ENCODE assay signal across 8 cellular contexts in genomic region chr15:31338879-31339557, GRCh38. TPM values are rescaled to one million over a fixed set of nuclear protein-coding genes. Genes with fewer than 3 reads are reported as not detected.
A peak's percentile ranks its signal among the peaks of the same experiment; 100 is the strongest.
DNase-seq lines count a peak whose midpoint lies in the region; ATAC-seq, FAIRE-seq and TF ChIP-seq lines count a peak whose summit lies in the region.

No MANE protein-coding gene starts in this region.

- no peak overlapping the region for H3K4me3 ChIP-seq in endothelial cell of umbilical vein (replicated peaks in 1 of 3; ENCODE audit: insufficient read depth in 1 of 3, low read depth in 1 of 3, low read length in 3 of 3)

- H3K4me2 ChIP-seq in endothelial cell of umbilical vein (ENCODE audit: insufficient read depth, low read length) = no peak overlapping the region

- no peak overlapping the region for H2AFZ ChIP-seq in endothelial cell of umbilical vein (ENCODE audit: low read depth, low read length)

- H3K4me3 Mint-ChIP-seq in CD14-positive monocyte = peak overlapping the region; percentile 43 to 62
- peak overlapping the region; percentile 52 for H3K4me3 Mint-ChIP-seq in natural killer cell treated with Interleukin-12 subunit alpha and Interleukin-12 subunit beta and Interleukin-15 and Interleukin-18, amount 100 ng/mL, for 72 hours

- peaks cover 0 to 2% (median 0%) of the 10 kb centered on the region in 3 donors for H3K27me3 Mint-ChIP-seq in CD14-positive monocyte (ENCODE audit: low read depth in 3 of 3)
- H3K27me3 Mint-ChIP-seq in natural killer cell treated with Interleukin-12 subunit alpha and Interleukin-12 subunit beta and Interleukin-15 and Interleukin-18, amount 100 ng/mL, for 72 hours = no peaks in the 10 kb centered on the region

- H3K9ac ChIP-seq in endothelial cell of umbilical vein (replicated peaks; ENCODE audit: extremely low read depth, insufficient read depth, low read length) = no peak overlapping the region

- no peaks in the 10 kb centered on the region for H4K20me1 ChIP-seq in endothelial cell of umbilical vein (replicated peaks; ENCODE audit: control insufficient read depth, extremely low read depth, insufficient read depth, low read length)

- TF ChIP-seq CTCF in CD14-positive monocyte (IDR thresholded peaks at IDR 0.05) (no peak), endothelial cell of umbilical vein (IDR thresholded peaks at IDR 0.05; ENCODE audit: extremely low read depth in 1 of 2, insufficient read depth in 1 of 2, low read depth in 1 of 2, low read length in 2 of 2) (no peak)

- no TSS peak for BruUV-seq in endothelial cell of umbilical vein (replicated peaks; lab: Mats Ljungman, UMichigan)

- peaks cover 11 to 62% of the 10 kb centered on the region in 2 donors for H3K36me3 Mint-ChIP-seq in CD14-positive monocyte
- no peaks in the 10 kb centered on the region for H3K36me3 Mint-ChIP-seq in natural killer cell treated with Interleukin-12 subunit alpha and Interleukin-12 subunit beta and Interleukin-15 and Interleukin-18, amount 100 ng/mL, for 72 hours

- CTCF ChIA-PET in endothelial cell of umbilical vein (lab: Charles Lee) = interaction anchor here (1.2 to 1.4 kb wide), 2 partner anchors 74 to 149 kb away, joined by 3 to 5 read pairs; no protein-coding TSS in a partner anchor

- no peaks in the 10 kb centered on the region for H3K36me3 ChIP-seq in endothelial cell of umbilical vein (ENCODE audit: control insufficient read depth in 2 of 2, extremely low read depth in 1 of 2, insufficient read depth in 2 of 2, low read length in 2 of 2)

- DNase-seq in CD14-positive monocyte (ENCODE audit: low spot score) (no peak), GM19239 (ENCODE audit: insufficient read length, low spot score) (peak; percentile 38), T1000 (lab: John Stamatoyannopoulos, UW) (peak; percentile 77), endothelial cell of umbilical vein (ENCODE audit: low read depth, low spot score) (peak; percentile 38), HuH-7.5 (ENCODE audit: low spot score) (no peak), midbrain (lab: John Stamatoyannopoulos, UW) (no peak)
- peak; percentile 87 for DNase-seq in natural killer cell treated with Interleukin-12 subunit alpha and Interleukin-12 subunit beta and Interleukin-15 and Interleukin-18, amount 100 ng/mL, for 72 hours (ENCODE audit: low spot score)

- peaks cover 21% of the 10 kb centered on the region for H3K4me1 ChIP-seq in endothelial cell of umbilical vein (ENCODE audit: control insufficient read depth, extremely low read depth, insufficient read depth, low read length)

- intact Hi-C loops in CD14-positive monocyte (cut with micrococcal nuclease) = no loop called here
- intact Hi-C loops in endothelial cell of umbilical vein (cut with micrococcal nuclease) = no loop called here

- H3K9me3 ChIP-seq in endothelial cell of umbilical vein (replicated peaks; ENCODE audit: control insufficient read depth, insufficient read depth, low read length) = no peaks in the 10 kb centered on the region

- dilution Hi-C loops in endothelial cell of umbilical vein (cut with MboI; ENCODE audit: extremely low pct_ligation_motif_present, low sequenced_read_pairs) = no loop called here

- no peaks in the 10 kb centered on the region for H3K9me3 Mint-ChIP-seq in CD14-positive monocyte
- H3K9me3 Mint-ChIP-seq in natural killer cell treated with Interleukin-12 subunit alpha and Interleukin-12 subunit beta and Interleukin-15 and Interleukin-18, amount 100 ng/mL, for 72 hours = no peaks in the 10 kb centered on the region

- ATAC-seq in HG03521 (IDR thresholded peaks at IDR 0.05; ENCODE audit: unreplicated experiment) = peak; percentile 42
- peak; percentile 79 to 87 for ATAC-seq in natural killer cell treated with Interleukin-12 subunit alpha and Interleukin-12 subunit beta and Interleukin-15 and Interleukin-18, amount 100 ng/mL, for 72 hours

- H3K27me3 ChIP-seq in endothelial cell of umbilical vein (ENCODE audit: control insufficient read depth in 2 of 2, insufficient read depth in 2 of 2, low read length in 2 of 2) = no peaks in the 10 kb centered on the region

- H3K79me2 ChIP-seq in endothelial cell of umbilical vein (ENCODE audit: control insufficient read depth, insufficient read depth, low read length) = peaks cover 25% of the 10 kb centered on the region

- POLR2A ChIA-PET in endothelial cell of umbilical vein (lab: Charles Lee) = no interaction called here

- no peak overlapping the region for H3K27ac ChIP-seq in endothelial cell of umbilical vein (ENCODE audit: insufficient read depth, low read depth, low read length)

- no peaks in the 10 kb centered on the region for H3K9me1 ChIP-seq in endothelial cell of umbilical vein (replicated peaks; ENCODE audit: control insufficient read depth, extremely low read depth, insufficient read depth, low read length)

- no peak for FAIRE-seq in GM19239 (lab: Jason Lieb, UNC)
- FAIRE-seq in endothelial cell of umbilical vein (lab: Jason Lieb, UNC) = no peak

- H3K4me1 Mint-ChIP-seq in CD14-positive monocyte = peaks cover 99% of the 10 kb centered on the region
- peaks cover 79 to 82% of the 10 kb centered on the region in 2 donors for H3K4me1 Mint-ChIP-seq in natural killer cell treated with Interleukin-12 subunit alpha and Interleukin-12 subunit beta and Interleukin-15 and Interleukin-18, amount 100 ng/mL, for 72 hours (ENCODE audit: low read depth in 2 of 2)

- no peak for TF ChIP-seq POLR2A in endothelial cell of umbilical vein (IDR thresholded peaks at IDR 0.05; ENCODE audit: low read depth, low read length)

- H3K27ac Mint-ChIP-seq in CD14-positive monocyte = peak overlapping the region; percentile 61 to 90 (median 83)
- H3K27ac Mint-ChIP-seq in natural killer cell treated with Interleukin-12 subunit alpha and Interleukin-12 subunit beta and Interleukin-15 and Interleukin-18, amount 100 ng/mL, for 72 hours = peak overlapping the region; percentile 98 to 99

TF ChIP-seq in endothelial cell of umbilical vein, 7 proteins besides CTCF, POLR2A, EP300 and RAD21:
- no peak for TF ChIP-seq MYC (IDR thresholded peaks at IDR 0.05; ENCODE audit: low read depth, low read length)
- no peak for TF ChIP-seq MAX (IDR thresholded peaks at IDR 0.05; ENCODE audit: insufficient read depth, insufficient read length)
- no peak for TF ChIP-seq GATA2 (IDR thresholded peaks at IDR 0.05; ENCODE audit: insufficient read depth, insufficient read length, low read depth, low read length)
- no peak for TF ChIP-seq JUN (IDR thresholded peaks at IDR 0.05; ENCODE audit: borderline replicate concordance, insufficient read depth, insufficient read length, low read depth)
- no peak for TF ChIP-seq POLR2AphosphoS5 (IDR thresholded peaks at IDR 0.05; ENCODE audit: insufficient read depth, low read depth, low read length)
- TF ChIP-seq EZH2 (IDR thresholded peaks at IDR 0.05; ENCODE audit: borderline replicate concordance, low read depth, low read length, severe bottlenecking) = no peak
TF ChIP-seq in endothelial cell of umbilical vein: peak in this region for 0.

RNA-seq across cellular contexts. Expression of gene KLF13, which starts 12.4 kb away (rescaled TPM):
- 10 to 100 TPM; 22.5 to 28.0 TPM for polyA plus RNA-seq in CD14-positive monocyte
- total RNA-seq in endothelial cell of umbilical vein = 30.1 and 31.9 TPM in 2 replicates
- polyA plus RNA-seq in endothelial cell of umbilical vein = 10.1 TPM in 2 replicates
- 12.0 and 12.9 TPM in 2 replicates for polyA plus RNA-seq in endothelial cell of umbilical vein (2011; cell fraction: cytosol; rRNA removed)
- polyA plus RNA-seq in endothelial cell of umbilical vein (2011; cell fraction: nucleus; rRNA removed) = 9.5 and 9.7 TPM in 2 replicates
- polyA plus RNA-seq in endothelial cell of umbilical vein (2012) = 22.6 and 23.3 TPM in 2 replicates
- polyA minus RNA-seq in endothelial cell of umbilical vein = 16.2 and 16.8 TPM in 2 replicates
- 34.2 TPM for polyA minus RNA-seq in endothelial cell of umbilical vein (2011; cell fraction: cytosol; rRNA and poly(A)+ RNA removed)
- 4.9 and 5.0 TPM in 2 replicates for polyA minus RNA-seq in endothelial cell of umbilical vein (2011; cell fraction: nucleus; rRNA and poly(A)+ RNA removed)
- 100 to 1,000 TPM in 1 of 2 donors, 10 to 100 TPM in 1; 95.1 to 153 TPM for total RNA-seq in natural killer cell treated with Interleukin-12 subunit alpha and Interleukin-12 subunit beta and Interleukin-15 and Interleukin-18, amount 100 ng/mL, for 72 hours

Comparison
In these comparisons a context has a peak if more than half of its experiments do, and no peak if none do; other contexts are left out.
1. DNase-seq: peak in GM19239 (single experiment), T1000 (single experiment), endothelial cell of umbilical vein (single experiment) and natural killer cell treated with Interleukin-12 subunit alpha and Interleukin-12 subunit beta and Interleukin-15 and Interleukin-18, amount 100 ng/mL, for 72 hours (single experiment); none in CD14-positive monocyte (single experiment), HuH-7.5 (single experiment) and midbrain (single experiment).